Comparison of ENCODE assay signal across 1 cellular context in the genomic region with DNA sequence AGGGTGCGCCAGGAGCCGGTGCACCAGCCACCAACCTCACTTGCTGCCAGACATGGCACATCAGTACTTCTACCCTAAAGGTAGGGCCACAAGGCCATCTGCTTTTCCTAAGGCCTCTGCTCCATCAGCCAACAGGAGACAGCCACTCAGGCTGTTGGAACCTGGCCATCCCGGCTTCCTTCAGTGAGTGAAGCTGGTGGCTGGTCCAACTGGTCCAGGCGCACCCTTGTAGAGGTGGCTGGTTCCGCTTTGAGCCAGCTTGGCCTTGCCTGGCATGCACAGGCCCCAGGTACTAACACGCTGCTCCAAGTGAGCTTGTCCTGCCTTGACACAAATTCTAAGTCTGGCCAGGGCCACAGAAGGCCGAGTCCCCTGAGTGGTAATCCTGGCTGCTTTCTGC. TPM values are rescaled to one million over a fixed set of nuclear protein-coding genes. Genes with fewer than 3 reads are reported as not detected.
"Had no signal": no experiment of that assay in that cellular context is flagged by ENCODE, and none has a peak within 500 bp of the region (broad histone marks: within the 10 kb centered on the region; RNA-seq: fewer than 3 reads in every experiment).

No MANE protein-coding gene starts in this region.

RNA-seq across cellular contexts. Expression of a gene that starts 58.8 kb away (rescaled TPM):
- total RNA-seq: IMR-90 had no signal
- polyA plus RNA-seq: IMR-90 had no signal
